ENCODE assay signal across 31 cellular contexts in the genomic region with DNA sequence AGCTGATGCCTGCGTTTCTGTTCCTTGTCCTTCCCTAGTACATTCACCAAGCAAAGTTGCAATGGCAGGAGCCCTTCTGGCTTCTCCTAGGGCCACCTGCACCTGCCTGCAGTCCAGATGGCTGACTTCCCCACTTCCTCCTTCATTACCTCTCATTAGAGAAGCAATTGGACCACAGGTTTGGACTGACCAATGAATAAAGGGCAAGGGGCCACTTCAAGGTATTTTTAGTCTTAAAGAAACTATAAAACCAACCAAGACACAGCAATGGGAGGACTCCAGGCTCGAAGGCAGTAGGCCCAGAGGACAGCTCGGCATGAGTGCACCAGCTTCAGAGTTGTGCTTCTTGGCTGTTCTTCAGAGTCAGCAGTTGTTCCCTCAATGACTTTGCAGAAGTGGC.
"Had no signal": no experiment of that assay in that cellular context is flagged by ENCODE, and none has a peak within 500 bp of the region (broad histone marks: within the 10 kb centered on the region; RNA-seq: fewer than 3 reads in every experiment).

No MANE protein-coding gene starts in this region.

- H3K4me3 ChIP-seq: ascending aorta, gastrocnemius medialis, left ventricle myocardium inferior, lung, right lobe of liver, skin epidermis, thoracic aorta had no signal

- H3K9me3 Mint-ChIP-seq: activated CD4-positive, alpha-beta memory T cell treated with anti-CD3 and anti-CD28 coated beads for 36 hours; activated CD4-positive, alpha-beta T cell treated with anti-CD3 and anti-CD28 coated beads, Interleukin-2, amount 10 ng/mL, durations not matched to agents 24 days and 14 days; activated naive CD4-positive, alpha-beta T cell treated with anti-CD3 and anti-CD28 coated beads, Interleukin-2, amount 10 ng/mL, durations not matched to agents 7 days and 5 days; activated naive CD8-positive, alpha-beta T cell treated with anti-CD3 and anti-CD28 coated beads, Interleukin-2, amount 10 ng/mL, durations not matched to agents 7 days and 5 days; activated T-cell treated with anti-CD3 and anti-CD28 coated beads, Interleukin-2, amount 50 U/mL, for 24 hours; brain; effector memory CD8-positive, alpha-beta T cell; natural killer cell treated with Interleukin-12 subunit alpha and Interleukin-12 subunit beta and Interleukin-15 and Interleukin-18, amount 100 ng/mL, for 72 hours; stimulated activated naive CD8-positive, alpha-beta T cell treated with anti-CD3 and anti-CD28 coated beads, Interleukin-15, Interleukin-2, amounts not matched to agents 100 ng/mL and 50 ng/mL, for 24 hours; type B pancreatic cell had no signal

- H3K4me1 ChIP-seq: ascending aorta, gastrocnemius medialis, left ventricle myocardium inferior, right lobe of liver had no signal

- DNase-seq: activated CD4-positive, alpha-beta memory T cell treated with anti-CD3 and anti-CD28 coated beads for 36 hours; activated CD4-positive, alpha-beta T cell treated with anti-CD3 and anti-CD28 coated beads, Interleukin-2, amount 10 ng/mL, durations not matched to agents 24 days and 14 days; activated CD4-positive, CD25-positive, alpha-beta regulatory T cell treated with anti-CD3 and anti-CD28 coated beads, Interleukin-2, amount 50 U/mL, for 72 hours; activated CD8-positive, alpha-beta memory T cell treated with anti-CD3 and anti-CD28 coated beads, Interleukin-2, amount 50 U/mL, for 4 hours; activated gamma-delta T cell; activated naive CD4-positive, alpha-beta T cell treated with anti-CD3 and anti-CD28 coated beads, Interleukin-2, amount 10 ng/mL, durations not matched to agents 7 days and 5 days; activated naive CD8-positive, alpha-beta T cell treated with anti-CD3 and anti-CD28 coated beads, Interleukin-2, amount 10 ng/mL, durations not matched to agents 7 days and 5 days; activated T-cell treated with anti-CD3 and anti-CD28 coated beads, Interleukin-2, amount 50 U/mL, for 24 hours; caudate nucleus; cortex of kidney; effector memory CD8-positive, alpha-beta T cell; erythroblast; gastrocnemius medialis; glutamatergic neuron; left ventricle myocardium inferior; mesendoderm; posterior cingulate gyrus; right lobe of liver; stimulated activated CD4-positive, alpha-beta T cell treated with anti-CD3 and anti-CD28 coated beads, Interleukin-12 subunit alpha, Interleukin-12 subunit beta, amount 100 ng/mL, for 4 hours; stimulated activated CD4-positive, alpha-beta T cell treated with anti-CD3 and anti-CD28 coated beads, Interleukin-4, amount 100 ng/mL, for 1 hour; T1000; WERI-Rb-1 had no signal

- H3K27me3 ChIP-seq: ascending aorta, gastrocnemius medialis, right lobe of liver had no signal

- H3K4me1 Mint-ChIP-seq: activated CD4-positive, alpha-beta T cell treated with anti-CD3 and anti-CD28 coated beads, Interleukin-2, amount 10 ng/mL, durations not matched to agents 24 days and 14 days; activated naive CD4-positive, alpha-beta T cell treated with anti-CD3 and anti-CD28 coated beads, Interleukin-2, amount 10 ng/mL, durations not matched to agents 7 days and 5 days had no signal

- H3K27ac ChIP-seq: ascending aorta, gastrocnemius medialis, left ventricle myocardium inferior, right lobe of liver, thoracic aorta, WERI-Rb-1 had no signal

- H3K36me3 Mint-ChIP-seq: activated CD4-positive, alpha-beta memory T cell treated with anti-CD3 and anti-CD28 coated beads for 36 hours; activated naive CD4-positive, alpha-beta T cell treated with anti-CD3 and anti-CD28 coated beads, Interleukin-2, amount 10 ng/mL, durations not matched to agents 7 days and 5 days; activated naive CD8-positive, alpha-beta T cell treated with anti-CD3 and anti-CD28 coated beads, Interleukin-2, amount 10 ng/mL, durations not matched to agents 7 days and 5 days; brain; natural killer cell treated with Interleukin-12 subunit alpha and Interleukin-12 subunit beta and Interleukin-15 and Interleukin-18, amount 100 ng/mL, for 72 hours; type B pancreatic cell had no signal

- H3K9me3 ChIP-seq: ascending aorta, gastrocnemius medialis, left ventricle myocardium inferior, right lobe of liver, thoracic aorta had no signal

- ATAC-seq: effector memory CD8-positive, alpha-beta T cell; gastrocnemius medialis; right lobe of liver had no signal

- H3K27ac Mint-ChIP-seq: activated CD4-positive, alpha-beta memory T cell treated with anti-CD3 and anti-CD28 coated beads for 36 hours; activated CD4-positive, alpha-beta T cell treated with anti-CD3 and anti-CD28 coated beads, Interleukin-2, amount 10 ng/mL, durations not matched to agents 24 days and 14 days; activated naive CD4-positive, alpha-beta T cell treated with anti-CD3 and anti-CD28 coated beads, Interleukin-2, amount 10 ng/mL, durations not matched to agents 7 days and 5 days; activated naive CD8-positive, alpha-beta T cell treated with anti-CD3 and anti-CD28 coated beads, Interleukin-2, amount 10 ng/mL, durations not matched to agents 7 days and 5 days; activated T-cell treated with anti-CD3 and anti-CD28 coated beads, Interleukin-2, amount 50 U/mL, for 24 hours; effector memory CD8-positive, alpha-beta T cell; natural killer cell treated with Interleukin-12 subunit alpha and Interleukin-12 subunit beta and Interleukin-15 and Interleukin-18, amount 100 ng/mL, for 72 hours; stimulated activated naive CD8-positive, alpha-beta T cell treated with anti-CD3 and anti-CD28 coated beads, Interleukin-15, Interleukin-2, amounts not matched to agents 100 ng/mL and 50 ng/mL, for 24 hours; type B pancreatic cell had no signal

- H3K4me3 Mint-ChIP-seq: activated CD4-positive, alpha-beta memory T cell treated with anti-CD3 and anti-CD28 coated beads for 36 hours; activated CD4-positive, alpha-beta T cell treated with anti-CD3 and anti-CD28 coated beads, Interleukin-2, amount 10 ng/mL, durations not matched to agents 24 days and 14 days; activated naive CD4-positive, alpha-beta T cell treated with anti-CD3 and anti-CD28 coated beads, Interleukin-2, amount 10 ng/mL, durations not matched to agents 7 days and 5 days; activated naive CD8-positive, alpha-beta T cell treated with anti-CD3 and anti-CD28 coated beads, Interleukin-2, amount 10 ng/mL, durations not matched to agents 7 days and 5 days; activated T-cell treated with anti-CD3 and anti-CD28 coated beads, Interleukin-2, amount 50 U/mL, for 24 hours; brain; effector memory CD8-positive, alpha-beta T cell; natural killer cell treated with Interleukin-12 subunit alpha and Interleukin-12 subunit beta and Interleukin-15 and Interleukin-18, amount 100 ng/mL, for 72 hours; stimulated activated naive CD8-positive, alpha-beta T cell treated with anti-CD3 and anti-CD28 coated beads, Interleukin-15, Interleukin-2, amounts not matched to agents 100 ng/mL and 50 ng/mL, for 24 hours; type B pancreatic cell had no signal

- FAIRE-seq: islet of Langerhans had no signal

- H3K27me3 Mint-ChIP-seq: activated CD4-positive, alpha-beta memory T cell treated with anti-CD3 and anti-CD28 coated beads for 36 hours; activated T-cell treated with anti-CD3 and anti-CD28 coated beads, Interleukin-2, amount 50 U/mL, for 24 hours had no signal

- H3K36me3 ChIP-seq: ascending aorta, gastrocnemius medialis, left ventricle myocardium inferior, right lobe of liver, thoracic aorta, WERI-Rb-1 had no signal
